In the genomic region with DNA sequence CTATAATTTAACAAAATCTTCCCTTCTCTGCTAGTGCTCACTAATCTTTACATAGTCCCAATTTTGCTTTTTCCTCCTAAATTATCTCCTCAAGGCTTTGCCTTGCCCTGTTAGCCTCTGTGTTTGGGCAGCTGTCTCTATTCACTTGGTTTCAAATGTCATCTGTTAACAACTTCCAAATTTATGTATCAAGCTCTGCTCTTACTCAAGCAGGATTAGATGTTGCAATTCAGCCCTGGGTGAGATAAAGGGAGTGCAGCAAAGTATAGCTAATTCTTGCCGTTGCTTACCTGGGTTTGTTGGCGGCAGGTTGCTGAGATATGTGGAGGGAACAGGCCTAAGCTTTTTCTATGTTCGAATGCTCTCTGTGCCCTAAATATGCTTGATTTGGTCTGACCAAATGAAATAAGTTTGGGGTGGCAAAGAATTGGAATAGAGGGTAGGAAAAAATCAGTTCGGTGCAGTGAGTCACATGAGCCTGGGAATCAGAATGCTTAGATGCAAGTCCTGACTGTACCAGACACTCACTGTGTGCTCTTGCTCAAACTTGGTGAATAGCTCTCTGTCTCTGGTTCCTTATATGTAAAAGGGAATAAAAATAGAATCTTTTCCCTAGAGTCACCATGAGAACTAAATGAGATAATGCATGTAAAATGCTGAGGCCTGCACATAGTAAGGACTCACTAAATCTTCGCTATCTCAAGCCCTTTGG, we compare ENCODE assay signal across 16 cellular contexts.
A peak's percentile ranks its signal among the peaks of the same experiment; 100 is the strongest.
DNase-seq lines count a peak whose midpoint lies in the region; ATAC-seq and TF ChIP-seq lines count a peak whose summit lies in the region.
"Had no signal": no experiment of that assay in that cellular context is flagged by ENCODE, and none has a peak within 500 bp of the region (broad histone marks: within the 10 kb centered on the region; RNA-seq: fewer than 3 reads in every experiment).

No MANE protein-coding gene starts in this region.

- H3K9me3 ChIP-seq in heart left ventricle (peaks cover 0 to 33% (median 26%) of the 10 kb centered on the region in 12 donors), osteoblast (ENCODE audit: low read depth, low read length) (no peaks in the 10 kb centered on the region), prostate gland (no peaks in the 10 kb centered on the region)

- H4K20me1 ChIP-seq in osteoblast (ENCODE audit: insufficient read depth, low read length), result no peaks in the 10 kb centered on the region

- H3K36me3 ChIP-seq in heart left ventricle (no peaks in the 10 kb centered on the region), osteoblast (ENCODE audit: insufficient read depth, low read length) (no peaks in the 10 kb centered on the region), prostate gland (no peaks in the 10 kb centered on the region)

- H2AFZ ChIP-seq in osteoblast (ENCODE audit: low read length), result no peak overlapping the region

- intact Hi-C loops in heart left ventricle (cut with DNase I), result loop anchor here in 1 of 10 donors (10.0 kb wide), 1 partner anchor 1039 kb away; no protein-coding TSS in a partner anchor
- intact Hi-C loops in prostate gland (cut with DNase I), result no loop called here

- peak overlapping the region; percentile 15 for H3K4me2 ChIP-seq in osteoblast (ENCODE audit: insufficient read depth, low read length)

- no peaks in the 10 kb centered on the region for H3K79me2 ChIP-seq in osteoblast (ENCODE audit: insufficient read depth, low read length)

- no peak for TF ChIP-seq CTCF in heart left ventricle (IDR thresholded peaks at IDR 0.05)
- no peak for TF ChIP-seq CTCF in osteoblast (IDR thresholded peaks at IDR 0.05; ENCODE audit: extremely low read depth, low read depth, low read length)
- TF ChIP-seq CTCF in prostate gland (IDR thresholded peaks at IDR 0.05), result no peak

- DNase-seq in GM04504 (ENCODE audit: low read depth) (peak; percentile 22), amniotic epithelial cell (ENCODE audit: low read depth) (peak; percentile 99), heart left ventricle (no peak), osteoblast (ENCODE audit: insufficient read length, low spot score, missing footprints) (no peak), NCI-H1417 treated with DMSO at 0.1 percent for 48 hours (lab: John Stamatoyannopoulos, UW) (no peak), cortex of kidney (lab: John Stamatoyannopoulos, UW) (no peak), prostate gland (ENCODE audit: low spot score) (no peak)
- no peak for DNase-seq in effector CD8-positive, alpha-beta T cell (lab: John Stamatoyannopoulos, UW)
- DNase-seq: activated CD8-positive, alpha-beta T cell treated with anti-CD3 and anti-CD28 coated beads, Interleukin-2, amount 10 ng/mL, durations not matched to agents 7 days and 5 days; activated effector memory CD4-positive, alpha-beta T cell treated with anti-CD3 and anti-CD28 coated beads, Interleukin-2, amount 50 U/mL, for 16 hours; NCI-H1105; NCI-H748 treated with DMSO at 0.1 percent for 48 hours; stimulated activated naive CD8-positive, alpha-beta T cell treated with anti-CD3 and anti-CD28 coated beads, Interleukin-15, Interleukin-2, amounts not matched to agents 100 U/mL and 50 U/mL, for 24 hours had no signal

- TF ChIP-seq POLR2A in heart left ventricle (IDR thresholded peaks at IDR 0.05) (no peak), prostate gland (IDR thresholded peaks at IDR 0.05) (no peak)

- H3K27ac ChIP-seq in heart left ventricle, result peak overlapping the region in 10 of 12 donors; percentile 43 to 80 (median 68)
- no peak overlapping the region for H3K27ac ChIP-seq in osteoblast (ENCODE audit: low read depth, low read length)
- no peak overlapping the region for H3K27ac ChIP-seq in prostate gland
- H3K27ac ChIP-seq: RWPE1 had no signal

- WGBS in heart left ventricle, 4 donors, result 56 to 63% (median 61%) methylated on average over 5 of the region's 5 CpGs
- 78% methylated on average over 5 of the region's 5 CpGs for WGBS in prostate gland

- ATAC-seq in heart left ventricle, result peak in 3 of 4 donors; percentile 73 to 91 (median 78)
- ATAC-seq: activated CD8-positive, alpha-beta T cell treated with anti-CD3 and anti-CD28 coated beads, Interleukin-2, amount 10 ng/mL, durations not matched to agents 7 days and 5 days; GM12878; HepG2 had no signal

- peaks cover 0 to 25% (median 5%) of the 10 kb centered on the region in 12 donors for H3K4me1 ChIP-seq in heart left ventricle
- peaks cover 14% of the 10 kb centered on the region for H3K4me1 ChIP-seq in osteoblast (ENCODE audit: insufficient read depth, low read length)
- no peaks in the 10 kb centered on the region for H3K4me1 ChIP-seq in prostate gland (replicated peaks)

- H3K4me3 ChIP-seq in heart left ventricle (no peak overlapping the region), osteoblast (ENCODE audit: insufficient read depth, low read length) (no peak overlapping the region), prostate gland (no peak overlapping the region)
- H3K4me3 ChIP-seq: GM12878 had no signal

- H3K27me3 ChIP-seq in heart left ventricle (no peaks in the 10 kb centered on the region), osteoblast (ENCODE audit: insufficient read depth, low read length) (no peaks in the 10 kb centered on the region), prostate gland (replicated peaks; ENCODE audit: insufficient read depth) (no peaks in the 10 kb centered on the region)

Comparison
In these comparisons a context has a peak if more than half of its experiments do, and no peak if none do; other contexts are left out.
1. DNase-seq: peak in GM04504 (single experiment) and amniotic epithelial cell (single experiment); none in heart left ventricle (0 of 5), osteoblast (single experiment), NCI-H1417 treated with DMSO at 0.1 percent for 48 hours (single experiment), cortex of kidney (single experiment), prostate gland (single experiment) and effector CD8-positive, alpha-beta T cell (single experiment).
2. H3K27ac ChIP-seq: peak in heart left ventricle (10 of 12); none in osteoblast (single experiment) and prostate gland (0 of 2).